ENCODE assay signal across 1 cellular context in genomic region chr2:36594849-36595248, GRCh38.
TF ChIP-seq lines count a peak whose summit lies in the region.

No MANE protein-coding gene starts in this region.

TF ChIP-seq in IMR-90, 13 proteins besides CTCF, POLR2A, EP300 and RAD21 (continued from another document):
- no peak for TF ChIP-seq ELK1 (IDR thresholded peaks at IDR 0.05; ENCODE audit: borderline replicate concordance, low read depth, low read length)
- TF ChIP-seq MAZ (IDR thresholded peaks at IDR 0.05; ENCODE audit: borderline replicate concordance, low read depth, low read length): no peak
- no peak for TF ChIP-seq MAFK (IDR thresholded peaks at IDR 0.05; ENCODE audit: low read depth, low read length)
- no peak for TF ChIP-seq BHLHE40 (IDR thresholded peaks at IDR 0.05; ENCODE audit: low read depth, low read length)
- no peak for TF ChIP-seq CEBPB (IDR thresholded peaks at IDR 0.05; ENCODE audit: low read depth, low read length)
- TF ChIP-seq MXI1 (IDR thresholded peaks at IDR 0.05; ENCODE audit: borderline replicate concordance, low read depth, low read length): no peak
- no peak for TF ChIP-seq CHD1 (IDR thresholded peaks at IDR 0.05; ENCODE audit: low read depth, low read length)
- TF ChIP-seq FOS (IDR thresholded peaks at IDR 0.05; ENCODE audit: low read depth, low read length): no peak
- no peak for TF ChIP-seq RCOR1 (IDR thresholded peaks at IDR 0.05; ENCODE audit: insufficient replicate concordance, low read length)
